In the genomic region with DNA sequence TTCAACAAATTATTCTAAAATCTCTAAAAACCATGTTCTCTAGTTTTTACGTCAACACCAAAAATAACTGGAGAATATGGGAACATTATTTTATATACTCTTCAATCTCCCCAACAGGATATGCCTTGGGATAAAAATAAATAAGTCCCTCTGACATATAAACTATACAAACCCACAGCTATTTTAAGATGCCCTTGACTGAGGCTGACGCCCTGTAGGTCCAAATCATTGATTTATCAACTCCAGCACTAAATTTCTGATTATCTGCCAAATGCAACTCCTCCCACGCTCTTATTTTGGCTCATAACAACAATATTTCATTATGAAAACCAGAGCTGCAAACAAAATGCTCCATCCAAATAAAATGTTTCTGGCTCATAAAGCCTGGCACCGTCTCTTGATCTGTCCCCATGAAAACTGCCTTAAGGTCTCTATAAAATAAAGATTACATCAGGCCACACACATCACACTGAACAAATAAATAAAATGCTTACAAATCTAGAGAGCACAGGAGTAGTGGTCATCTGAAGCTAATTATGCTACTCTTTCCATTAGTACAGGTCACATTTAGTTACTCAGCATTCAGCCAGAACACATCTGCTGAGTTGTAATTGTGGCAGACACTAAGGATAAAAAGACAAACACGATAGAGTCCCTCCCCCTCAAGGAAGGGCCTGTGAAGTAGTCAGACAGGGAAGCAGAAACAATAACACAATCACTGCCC, we compare ENCODE assay signal across 10 cellular contexts. TPM values are rescaled to one million over a fixed set of nuclear protein-coding genes. Genes with fewer than 3 reads are reported as not detected.
DNase-seq lines count a peak whose midpoint lies in the region; TF ChIP-seq lines count a peak whose summit lies in the region.
"Had no signal": no experiment of that assay in that cellular context is flagged by ENCODE, and none has a peak within 500 bp of the region (broad histone marks: within the 10 kb centered on the region; RNA-seq: fewer than 3 reads in every experiment).

No MANE protein-coding gene starts in this region.

- H3K9me3 ChIP-seq in sigmoid colon, result no peaks in the 10 kb centered on the region

- intact Hi-C loops in sigmoid colon (cut with DNase I), result loop anchor here (10.0 kb wide), 2 partner anchors 681 to 1351 kb away; partner anchors contain the start of genes PDZD8 and RAB11FIP2

- H3K4me3 ChIP-seq in fibroblast of villous mesenchyme (ENCODE audit: low read depth, low read length) (no peak overlapping the region), sigmoid colon (no peak overlapping the region)

- in situ Hi-C loops in GM13977 (cut with MboI; ENCODE audit: low pct_unique_long_range_greater_than_20kb, low sequenced_read_pairs, unreplicated experiment), result no loop called here

- 50 to 58% methylated on average over 5 of the region's 5 CpGs for WGBS in sigmoid colon, 2 donors

- H3K4me1 ChIP-seq in sigmoid colon, result peaks cover 0 to 37% (median 30%) of the 10 kb centered on the region in 4 donors

- peak overlapping the region in 3 of 4 donors; percentile 37 to 61 (median 45) for H3K27ac ChIP-seq in sigmoid colon

- no peak for TF ChIP-seq EP300 in sigmoid colon (IDR thresholded peaks at IDR 0.05)

- TF ChIP-seq CTCF in fibroblast of villous mesenchyme (IDR thresholded peaks at IDR 0.05; ENCODE audit: insufficient read depth, low read depth, low read length) (no peak), sigmoid colon (IDR thresholded peaks at IDR 0.05) (no peak), GM13977 (IDR thresholded peaks at IDR 0.05; ENCODE audit: extremely low read depth, insufficient read depth, missing control alignments) (no peak)

- no peak for TF ChIP-seq POLR2A in sigmoid colon (IDR thresholded peaks at IDR 0.05)

- no peaks in the 10 kb centered on the region for H3K27me3 ChIP-seq in sigmoid colon

- no peaks in the 10 kb centered on the region for H3K36me3 ChIP-seq in sigmoid colon

- peak; percentile 77 for DNase-seq in EH (ENCODE audit: low read depth)
- DNase-seq in SK-N-DZ (ENCODE audit: low spot score), result peak; percentile 22
- DNase-seq in fibroblast of villous mesenchyme (ENCODE audit: low read depth), result peak; percentile 72
- no peak for DNase-seq in sigmoid colon
- DNase-seq in GM13977 (ENCODE audit: low spot score), result no peak
- DNase-seq in activated CD4-positive, alpha-beta T cell treated with anti-CD3 and anti-CD28 coated beads, Interleukin-2, amount 50 U/mL, for 4 hours, result no peak
- no peak for DNase-seq in NCI-H2029 (lab: John Stamatoyannopoulos, UW)
- DNase-seq in cerebellar cortex (ENCODE audit: low spot score), result no peak
- DNase-seq: NK-92 treated with Interleukin-12 subunit alpha and Interleukin-12 subunit beta, amount 100 ng/mL, for 24 hours; stimulated activated CD4-positive, alpha-beta T cell treated with anti-CD3 and anti-CD28 coated beads, Interleukin-12 subunit alpha, Interleukin-12 subunit beta, amount 100 ng/mL, for 4 hours had no signal

RNA-seq across cellular contexts. Expression of gene CACUL1, which starts 28.8 kb away (rescaled TPM):
- 8.5 and 17.1 TPM in 2 replicates for polyA plus RNA-seq in SK-N-DZ (2014; cell fraction: cytosol; rRNA removed)
- 11.5 and 24.2 TPM in 2 replicates for polyA plus RNA-seq in SK-N-DZ (2014; cell fraction: nucleus; rRNA removed)
- 29.0 and 40.6 TPM in 2 replicates for total RNA-seq in fibroblast of villous mesenchyme
- total RNA-seq in sigmoid colon, result 10 to 100 TPM; 41.0 to 51.7 (median 50.4) TPM
- 1 to 10 TPM; 4.2 to 8.7 (median 6.9) TPM for polyA plus RNA-seq in sigmoid colon

Comparison
In these comparisons a context has a peak if more than half of its experiments do, and no peak if none do; other contexts are left out.
1. DNase-seq: peak in EH (single experiment), SK-N-DZ (single experiment) and fibroblast of villous mesenchyme (single experiment); none in sigmoid colon (single experiment), GM13977 (single experiment), activated CD4-positive, alpha-beta T cell treated with anti-CD3 and anti-CD28 coated beads, Interleukin-2, amount 50 U/mL, for 4 hours (0 of 2), NCI-H2029 (single experiment) and cerebellar cortex (single experiment).